In the genomic region with DNA sequence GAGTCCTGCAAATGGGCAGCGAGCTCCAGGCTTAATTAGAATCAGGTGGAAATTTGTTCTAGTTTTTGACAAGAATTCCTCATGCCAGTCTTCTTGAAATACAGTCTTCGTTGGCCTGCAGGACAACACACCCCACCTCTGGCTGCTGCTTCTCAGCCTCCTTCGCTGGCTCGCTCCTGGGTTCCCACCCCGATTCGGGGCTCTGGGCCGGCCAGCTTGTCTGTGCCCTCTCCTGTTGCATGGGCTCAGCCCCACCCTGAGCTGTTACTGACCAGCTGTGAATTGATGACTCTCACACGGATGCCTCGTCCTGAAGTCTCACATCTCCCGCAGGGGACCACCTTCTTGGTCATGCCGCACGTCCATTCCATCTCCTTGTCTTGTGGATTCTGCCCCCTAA, we compare ENCODE assay signal across 27 cellular contexts. TPM values are rescaled to one million over a fixed set of nuclear protein-coding genes. Genes with fewer than 3 reads are reported as not detected.
"Had no signal": no experiment of that assay in that cellular context is flagged by ENCODE, and none has a peak within 500 bp of the region (broad histone marks: within the 10 kb centered on the region; RNA-seq: fewer than 3 reads in every experiment).

No MANE protein-coding gene starts in this region.

- H3K4me1 Mint-ChIP-seq: memory B cell; mesothelial cell of epicardium; nephron; stimulated activated memory B cell treated with anti-CD40 and anti-IgM and Interleukin-4, amounts not matched to agents 10 μg/mL and 1 μg/mL and 100 μg/mL, for 72 hours had no signal

- H3K27me3 Mint-ChIP-seq: stimulated activated naive CD8-positive, alpha-beta T cell treated with anti-CD3 and anti-CD28 coated beads, Interleukin-15, Interleukin-2, amounts not matched to agents 100 ng/mL and 50 ng/mL, for 24 hours had no signal

- H3K27ac Mint-ChIP-seq: dendritic cell treated with granulocyte-macrophage colony-stimulating factor and Interleukin-4, amounts not matched to agents 40 ng/mL and 50 ng/mL, for 4 days; effector memory CD8-positive, alpha-beta T cell; memory B cell; mesothelial cell of epicardium; nephron; stimulated activated memory B cell treated with anti-CD40 and anti-IgM and Interleukin-4, amounts not matched to agents 10 μg/mL and 1 μg/mL and 100 μg/mL, for 72 hours; stimulated activated naive CD8-positive, alpha-beta T cell treated with anti-CD3 and anti-CD28 coated beads, Interleukin-15, Interleukin-2, amounts not matched to agents 100 ng/mL and 50 ng/mL, for 24 hours had no signal

- H3K9me3 ChIP-seq: gastrocnemius medialis, psoas muscle, right lobe of liver, vagina had no signal

- H3K36me3 ChIP-seq: esophagus muscularis mucosa, gastrocnemius medialis, lower lobe of right lung, right lobe of liver, spleen, upper lobe of left lung, vagina had no signal

- H3K27ac ChIP-seq: epithelial cell of prostate, esophagus muscularis mucosa, gastrocnemius medialis, hepatocyte, lower lobe of right lung, parathyroid adenoma, psoas muscle, right lobe of liver, spleen, tibial artery, upper lobe of left lung, vagina had no signal

- DNase-seq: effector memory CD8-positive, alpha-beta T cell; gastrocnemius medialis; kidney glomerular epithelial cell; lower lobe of right lung; occipital lobe; retina; right lobe of liver; spleen; stimulated activated CD4-positive, alpha-beta T cell treated with anti-CD3 and anti-CD28 coated beads, Interleukin-15, amount 100 ng/mL, for 24 hours; stimulated activated CD4-positive, alpha-beta T cell treated with anti-CD3 and anti-CD28 coated beads, Interleukin-1b, Interleukin-23, amount 100 ng/mL, for 48 hours; stimulated activated CD4-positive, alpha-beta T cell treated with anti-CD3 and anti-CD28 coated beads, Interleukin-4, amount 100 ng/mL, for 24 hours; upper lobe of left lung had no signal

- H3K4me3 Mint-ChIP-seq: dendritic cell treated with granulocyte-macrophage colony-stimulating factor and Interleukin-4, amounts not matched to agents 40 ng/mL and 50 ng/mL, for 4 days; effector memory CD8-positive, alpha-beta T cell; memory B cell; mesothelial cell of epicardium; nephron; stimulated activated memory B cell treated with anti-CD40 and anti-IgM and Interleukin-4, amounts not matched to agents 10 μg/mL and 1 μg/mL and 100 μg/mL, for 72 hours; stimulated activated naive CD8-positive, alpha-beta T cell treated with anti-CD3 and anti-CD28 coated beads, Interleukin-15, Interleukin-2, amounts not matched to agents 100 ng/mL and 50 ng/mL, for 24 hours had no signal

- H3K4me3 ChIP-seq: esophagus muscularis mucosa, gastrocnemius medialis, hepatocyte, lower lobe of right lung, psoas muscle, right lobe of liver, spleen, tibial artery, upper lobe of left lung, vagina had no signal

- H3K27me3 ChIP-seq: esophagus muscularis mucosa, gastrocnemius medialis, right lobe of liver, spleen, tibial artery, upper lobe of left lung, vagina had no signal

- H3K4me1 ChIP-seq: esophagus muscularis mucosa, gastrocnemius medialis, lower lobe of right lung, parathyroid adenoma, psoas muscle, right lobe of liver, spleen, tibial artery, upper lobe of left lung, vagina had no signal

- H3K36me3 Mint-ChIP-seq: mesothelial cell of epicardium had no signal

RNA-seq across cellular contexts. Expression of a gene that starts 21.0 kb away (rescaled TPM):
- total RNA-seq: fibroblast of villous mesenchyme, hepatocyte, lower lobe of right lung, myocyte had no signal
- polyA plus RNA-seq: hepatocyte had no signal
